ENCODE assay signal across 17 cellular contexts in the genomic region with DNA sequence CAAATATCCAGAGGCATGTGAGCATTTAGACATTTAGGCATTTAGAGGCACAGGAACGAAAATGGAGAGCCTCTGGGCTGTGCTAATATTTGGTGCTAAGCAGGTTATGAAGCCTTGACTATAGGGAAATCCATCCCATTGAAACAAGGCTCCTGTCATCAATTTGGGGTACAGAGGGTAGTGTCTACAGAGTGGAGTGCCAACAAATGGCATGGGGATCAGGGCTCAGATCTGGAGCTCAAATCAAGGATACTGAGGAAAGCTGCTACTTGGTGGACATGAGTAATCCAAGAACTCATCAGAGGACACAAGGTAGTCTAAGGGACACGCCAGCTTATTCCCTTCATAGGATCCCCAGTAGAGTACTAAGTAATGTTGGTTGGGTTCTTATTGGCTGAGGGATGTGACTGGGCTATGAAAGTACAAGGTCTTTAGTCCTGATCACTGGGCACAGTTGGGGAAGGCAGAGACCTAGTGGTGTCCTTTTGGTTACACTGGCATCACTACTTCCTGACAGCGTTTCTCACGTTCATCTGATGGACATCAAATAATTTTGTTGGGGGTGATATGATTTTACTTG. TPM values are rescaled to one million over a fixed set of nuclear protein-coding genes. Genes with fewer than 3 reads are reported as not detected.
DNase-seq lines count a peak whose midpoint lies in the region; ATAC-seq, FAIRE-seq and TF ChIP-seq lines count a peak whose summit lies in the region.
"Had no signal": no experiment of that assay in that cellular context is flagged by ENCODE, and none has a peak within 500 bp of the region (broad histone marks: within the 10 kb centered on the region; RNA-seq: fewer than 3 reads in every experiment).

No MANE protein-coding gene starts in this region.

- H3K9me3 Mint-ChIP-seq in activated CD4-positive, alpha-beta T cell treated with anti-CD3 and anti-CD28 coated beads, Interleukin-2, amount 10 ng/mL, durations not matched to agents 24 days and 14 days, result peaks cover 25% of the 10 kb centered on the region

- H2AFZ ChIP-seq in Karpas-422 (ENCODE audit: low read length) (no peak overlapping the region), GM12878 (ENCODE audit: control insufficient read depth, low read depth, low read length) (no peak overlapping the region), osteoblast (ENCODE audit: low read length) (no peak overlapping the region)

- WGBS in GM12878 (ENCODE audit: insufficient coverage, insufficient replicate concordance, low lambda C conversion rate, missing lambda C conversion rate), result 96% methylated on average over 4 of the region's 4 CpGs

- H3K9ac ChIP-seq in Karpas-422 (ENCODE audit: low read length), result no peak overlapping the region
- H3K9ac ChIP-seq in GM12878 (ENCODE audit: control insufficient read depth, insufficient read depth, low read length), result no peak overlapping the region

- H3K27me3 ChIP-seq in Karpas-422 (ENCODE audit: low read length), result no peaks in the 10 kb centered on the region
- peaks cover 0 to 3% of the 10 kb centered on the region in 2 experiments; a peak in 1 of 4 replicates for H3K27me3 ChIP-seq in GM12878 (replicated peaks in 1 of 2; ENCODE audit: control insufficient read depth in 2 of 2, insufficient read depth in 2 of 2, low read length in 1 of 2)
- H3K27me3 ChIP-seq in osteoblast (ENCODE audit: insufficient read depth, low read length), result no peaks in the 10 kb centered on the region
- H3K27me3 ChIP-seq: colonic mucosa, tibial nerve had no signal

- CTCF ChIA-PET in GM12878 (lab: Yijun Ruan, JAX), result interaction anchor here (1.0 to 3.5 kb wide), 3 partner anchors 831 to 850 kb away, joined by 4 to 14 read pairs (median 4); no protein-coding TSS in a partner anchor

- H3K4me2 ChIP-seq in Karpas-422 (ENCODE audit: low read depth, low read length, poor library complexity, severe bottlenecking) (peak overlapping the region; percentile 89), GM12878 (ENCODE audit: control insufficient read depth, insufficient read depth) (no peak overlapping the region), osteoblast (ENCODE audit: insufficient read depth, low read length) (peak overlapping the region; percentile 87)

- SMC1A ChIA-PET in GM12878 (lab: Charles Lee; ENCODE audit: uncharacterized antibody, unreplicated experiment), result interaction anchor here (0.6 to 2.6 kb wide), 2 partner anchors 11 to 111 kb away, joined by 3 to 13 read pairs; no protein-coding TSS in a partner anchor

- ATAC-seq in GM12878, result no peak
- ATAC-seq: lower lobe of right lung had no signal

- peaks cover 12% of the 10 kb centered on the region for H3K4me1 Mint-ChIP-seq in activated CD4-positive, alpha-beta T cell treated with anti-CD3 and anti-CD28 coated beads, Interleukin-2, amount 10 ng/mL, durations not matched to agents 24 days and 14 days

- H3K79me2 ChIP-seq in Karpas-422 (ENCODE audit: low read length) (peaks cover 39% of the 10 kb centered on the region), GM12878 (ENCODE audit: control insufficient read depth, insufficient read depth, low read length) (peaks cover 5% of the 10 kb centered on the region), osteoblast (ENCODE audit: insufficient read depth, low read length) (peaks cover 22% of the 10 kb centered on the region)

- peak overlapping the region; percentile 80 for H3K4me3 Mint-ChIP-seq in activated CD4-positive, alpha-beta T cell treated with anti-CD3 and anti-CD28 coated beads, Interleukin-2, amount 10 ng/mL, durations not matched to agents 24 days and 14 days

- no peak overlapping the region for H3K27ac ChIP-seq in Karpas-422 (ENCODE audit: low read length)
- no peak overlapping the region for H3K27ac ChIP-seq in GM12878 (ENCODE audit: control insufficient read depth, insufficient read depth)
- no peak overlapping the region for H3K27ac ChIP-seq in osteoblast (ENCODE audit: low read depth, low read length)
- H3K27ac ChIP-seq: colonic mucosa, lower lobe of right lung, tibial nerve had no signal

- no peak for TF ChIP-seq POLR2A in GM12878 (IDR thresholded peaks at IDR 0.05; ENCODE audit: low read depth, low read length)

- no peaks in the 10 kb centered on the region for H3K9me2 ChIP-seq in Karpas-422 (replicated peaks; ENCODE audit: insufficient read depth, low read length)

- TF ChIP-seq CTCF in GM12878 (IDR thresholded peaks at IDR 0.05 in 2 of 3, conservative IDR thresholded peaks at IDR 0.05 in 1 of 3; ENCODE audit: control insufficient read depth in 2 of 3, extremely low read depth in 1 of 3, insufficient read depth in 1 of 3, low read depth in 3 of 3, low read length in 3 of 3) (no peak), osteoblast (IDR thresholded peaks at IDR 0.05; ENCODE audit: extremely low read depth, low read depth, low read length) (no peak)

- H4K20me1 ChIP-seq in Karpas-422 (ENCODE audit: insufficient read depth, low read depth, low read length), result no peaks in the 10 kb centered on the region
- no peaks in the 10 kb centered on the region for H4K20me1 ChIP-seq in GM12878 (ENCODE audit: control insufficient read depth, insufficient read depth)
- no peaks in the 10 kb centered on the region for H4K20me1 ChIP-seq in osteoblast (ENCODE audit: insufficient read depth, low read length)

- H3K4me3 ChIP-seq in Karpas-422 (ENCODE audit: low read length), result no peak overlapping the region
- H3K4me3 ChIP-seq in GM12878, result 0 out of 2 replicates have a peak overlapping the region, but pooled peaks have one; percentile 72
- no peak overlapping the region for H3K4me3 ChIP-seq in osteoblast (ENCODE audit: insufficient read depth, low read length)

- in situ Hi-C loops in GM12878 (cut with MboI), result no loop called here

- H3K4me1 ChIP-seq in Karpas-422 (ENCODE audit: low read length) (peaks cover 20% of the 10 kb centered on the region), GM12878 (ENCODE audit: control insufficient read depth, insufficient read depth, low read length) (peaks cover 11% of the 10 kb centered on the region), osteoblast (ENCODE audit: insufficient read depth, low read length) (peaks cover 8% of the 10 kb centered on the region)
- H3K4me1 ChIP-seq: colonic mucosa had no signal

- no peak for TF ChIP-seq RAD21 in GM12878 (IDR thresholded peaks at IDR 0.05; ENCODE audit: insufficient read depth, low read depth, low read length)

- peak; percentile 58 for DNase-seq in activated CD4-positive, alpha-beta T cell treated with anti-CD3 and anti-CD28 coated beads, Interleukin-2, amount 10 ng/mL, durations not matched to agents 24 days and 14 days
- DNase-seq in activated CD4-positive, alpha-beta T cell treated with anti-CD3 and anti-CD28 coated beads for 4 hours, result no peak
- DNase-seq in Karpas-422, result no peak
- no peak for DNase-seq in GM12878 (ENCODE audit: low read depth, low spot score)
- DNase-seq in osteoblast (ENCODE audit: insufficient read length, low spot score, missing footprints), result no peak
- no peak for DNase-seq in GOT3 (lab: John Stamatoyannopoulos, UW)
- DNase-seq in DMS53 treated with DMSO at 0.1 percent for 48 hours (lab: John Stamatoyannopoulos, UW; ENCODE audit: unreplicated experiment), result no peak
- DNase-seq in NCI-H82 treated with DMSO at 0.1 percent for 48 hours (lab: John Stamatoyannopoulos, UW; ENCODE audit: unreplicated experiment), result no peak
- DNase-seq: activated CD4-positive, alpha-beta T cell treated with anti-CD3 and anti-CD28 coated beads, Interleukin-2, amount 50 U/mL, for 1 hour; colonic mucosa; lower lobe of right lung; NCI-H2171 treated with DMSO at 0.1 percent for 48 hours; occipital lobe had no signal

- no peak for TF ChIP-seq EP300 in GM12878 (IDR thresholded peaks at IDR 0.05; ENCODE audit: borderline replicate concordance in 1 of 2, control insufficient read depth in 1 of 2, low read depth in 2 of 2, low read length in 2 of 2)

- BruUV-seq in GM12878 (replicated peaks; lab: Mats Ljungman, UMichigan), result no TSS peak

- intact Hi-C loops in activated CD4-positive, alpha-beta T cell treated with anti-CD3 and anti-CD28 coated beads, Interleukin-2, amount 10 ng/mL, durations not matched to agents 24 days and 14 days (cut with micrococcal nuclease), result loop anchor here (5.0 kb wide), 1 partner anchor 195 kb away; no protein-coding TSS in a partner anchor
- intact Hi-C loops in GM12878 (cut with micrococcal nuclease; ENCODE audit: unreplicated experiment), result no loop called here

- POLR2A ChIA-PET in GM12878 (lab: Charles Lee), result interaction anchor here (0.7 kb wide), 1 partner anchor 21 kb away, joined by 4 read pairs; no protein-coding TSS in a partner anchor

- FAIRE-seq in GM12878 (lab: Jason Lieb, UNC), result no peak

- peak overlapping the region; percentile 30 for H3K27ac Mint-ChIP-seq in activated CD4-positive, alpha-beta T cell treated with anti-CD3 and anti-CD28 coated beads, Interleukin-2, amount 10 ng/mL, durations not matched to agents 24 days and 14 days

- H3K36me3 ChIP-seq in Karpas-422 (ENCODE audit: insufficient read depth, low read length) (peaks cover 13% of the 10 kb centered on the region), GM12878 (ENCODE audit: control insufficient read depth in 2 of 2, insufficient read depth in 2 of 2, low read length in 1 of 2) (peaks cover 0 to 7% of the 10 kb centered on the region in 2 experiments; a peak in 2 of 4 replicates), osteoblast (ENCODE audit: insufficient read depth, low read length) (peaks cover 11% of the 10 kb centered on the region)
- H3K36me3 ChIP-seq: colonic mucosa had no signal

- H3K9me3 ChIP-seq in Karpas-422 (ENCODE audit: low read length) (no peaks in the 10 kb centered on the region), GM12878 (replicated peaks; ENCODE audit: control insufficient read depth, insufficient read depth, low read length) (no peaks in the 10 kb centered on the region), osteoblast (ENCODE audit: low read depth, low read length) (no peaks in the 10 kb centered on the region)
- H3K9me3 ChIP-seq: colonic mucosa, lower lobe of right lung, tibial nerve had no signal

- RAD21 ChIA-PET in GM12878 (lab: Charles Lee; ENCODE audit: unreplicated experiment), result no interaction called here

- H3K36me3 Mint-ChIP-seq in activated CD4-positive, alpha-beta T cell treated with anti-CD3 and anti-CD28 coated beads, Interleukin-2, amount 10 ng/mL, durations not matched to agents 24 days and 14 days (ENCODE audit: low read depth), result peaks cover 26% of the 10 kb centered on the region

- peaks cover 24% of the 10 kb centered on the region for H3K27me3 Mint-ChIP-seq in activated CD4-positive, alpha-beta T cell treated with anti-CD3 and anti-CD28 coated beads, Interleukin-2, amount 10 ng/mL, durations not matched to agents 24 days and 14 days

RNA-seq across cellular contexts. Expression of gene KRT10, which starts 5.2 kb away (rescaled TPM):
- total RNA-seq in activated CD4-positive, alpha-beta T cell treated with anti-CD3 and anti-CD28 coated beads, Interleukin-2, amount 10 ng/mL, durations not matched to agents 24 days and 14 days, result 26.4 and 27.8 TPM in 2 replicates
- 14.9 and 21.6 TPM in 2 replicates for total RNA-seq in Karpas-422 (2014; rRNA removed; shearing (Covaris generic); ENCODE audit: low replicate concordance)
- 1.1 TPM in 1 of 2 replicates, not detected in the other for total RNA-seq in GM12878 (2013; cell fraction: nucleolus; rRNA removed)
- total RNA-seq in GM12878 (2014; rRNA removed), result 5.7 and 12.4 TPM in 2 replicates
- 10.8 and 11.1 TPM in 2 replicates for total RNA-seq in GM12878 (2014; rRNA removed; fragmentation: Illumina TruSeq; extraction: Trizol)
- 34.8 and 36.4 TPM in 2 replicates for total RNA-seq in GM12878 (2021)
- 3.7 TPM for polyA plus RNA-seq in GM12878 (2011; ENCODE audit: low read depth)
- 21.3 and 41.6 TPM in 2 replicates for polyA plus RNA-seq in GM12878 (2011; rRNA removed)
- 6.6 and 8.3 TPM in 2 replicates for polyA plus RNA-seq in GM12878 (2011; cell fraction: cytosol; rRNA removed)
- 4.2 and 5.9 TPM in 2 replicates for polyA plus RNA-seq in GM12878 (2011; cell fraction: nucleus; rRNA removed)
- polyA plus RNA-seq in GM12878 (2012), result 44.8 and 68.4 TPM in 2 replicates
- 11.1 and 14.4 TPM in 2 replicates for polyA plus RNA-seq in GM12878 (2014; fragmentation: Illumina TruSeq; extraction: Trizol)
- 10 to 100 TPM; 16.0 to 37.0 TPM for polyA plus RNA-seq in GM12878 (2014; fragmentation: Nextera tagmentation; extraction: Ambion mirVana)
- polyA plus RNA-seq in GM12878 (2014; rRNA removed), result 26.6 and 27.1 TPM in 2 replicates
- 10 to 100 TPM; 78.7 to 98.5 TPM for polyA plus RNA-seq in GM12878 (2016; fragmentation: Nextera tagmentation; extraction: Ambion mirVana)
- polyA minus RNA-seq in GM12878 (2011; rRNA and poly(A)+ RNA removed), result 0.77 and 1.8 TPM in 2 replicates
- polyA minus RNA-seq in GM12878 (2011; cell fraction: cytosol; rRNA and poly(A)+ RNA removed), result 1.1 and 1.5 TPM in 2 replicates
- 0.97 and 1.2 TPM in 2 replicates for polyA minus RNA-seq in GM12878 (2011; cell fraction: nucleus; rRNA and poly(A)+ RNA removed)
- 2.2 and 2.4 TPM in 2 replicates for total RNA-seq in osteoblast

RNA-seq across cellular contexts. Expression of gene KRT28, which starts 17.4 kb away (rescaled TPM):
- total RNA-seq in activated CD4-positive, alpha-beta T cell treated with anti-CD3 and anti-CD28 coated beads, Interleukin-2, amount 10 ng/mL, durations not matched to agents 24 days and 14 days, result not detected in 2 replicates
- total RNA-seq in Karpas-422 (2014; rRNA removed; shearing (Covaris generic); ENCODE audit: low replicate concordance), result not detected in 2 replicates
- total RNA-seq in GM12878 (2013; cell fraction: nucleolus; rRNA removed), result not detected in 2 replicates
- total RNA-seq in GM12878 (2014; rRNA removed) (not detected in 2 replicates), GM12878 (2014; rRNA removed; fragmentation: Illumina TruSeq; extraction: Trizol) (not detected in 2 replicates), GM12878 (2021) (not detected in 2 replicates), osteoblast (not detected in 2 replicates)
- not detected for polyA plus RNA-seq in GM12878 (2011; ENCODE audit: low read depth)
- polyA plus RNA-seq in GM12878 (2011; rRNA removed) (not detected in 2 replicates), GM12878 (2014; fragmentation: Illumina TruSeq; extraction: Trizol) (not detected in 2 replicates), GM12878 (2014; fragmentation: Nextera tagmentation; extraction: Ambion mirVana) (not detected), GM12878 (2014; rRNA removed) (not detected in 2 replicates), GM12878 (2016; fragmentation: Nextera tagmentation; extraction: Ambion mirVana) (not detected)
- polyA plus RNA-seq in GM12878 (2011; cell fraction: cytosol; rRNA removed), result not detected in 2 replicates
- polyA plus RNA-seq in GM12878 (2011; cell fraction: nucleus; rRNA removed), result not detected in 2 replicates
- polyA plus RNA-seq in GM12878 (2012), result not detected in 2 replicates
- polyA minus RNA-seq in GM12878 (2011; rRNA and poly(A)+ RNA removed), result not detected in 2 replicates
- polyA minus RNA-seq in GM12878 (2011; cell fraction: cytosol; rRNA and poly(A)+ RNA removed), result not detected in 2 replicates
- polyA minus RNA-seq in GM12878 (2011; cell fraction: nucleus; rRNA and poly(A)+ RNA removed), result not detected in 2 replicates
- total RNA-seq: A673, colonic mucosa, HT-29, lower lobe of right lung, occipital lobe, tibial nerve had no signal
- polyA plus RNA-seq: adipose tissue had no signal

RNA-seq across cellular contexts. Expression of gene KRT27, which starts 34.8 kb away (rescaled TPM):
- total RNA-seq in activated CD4-positive, alpha-beta T cell treated with anti-CD3 and anti-CD28 coated beads, Interleukin-2, amount 10 ng/mL, durations not matched to agents 24 days and 14 days, result not detected in 2 replicates
- not detected in 2 replicates for total RNA-seq in Karpas-422 (2014; rRNA removed; shearing (Covaris generic); ENCODE audit: low replicate concordance)
- total RNA-seq in GM12878 (2013; cell fraction: nucleolus; rRNA removed), result not detected in 2 replicates
- total RNA-seq in GM12878 (2014; rRNA removed), result not detected in 2 replicates
- total RNA-seq in GM12878 (2014; rRNA removed; fragmentation: Illumina TruSeq; extraction: Trizol), result not detected in 2 replicates
- total RNA-seq in GM12878 (2021), result not detected in 2 replicates
- not detected for polyA plus RNA-seq in GM12878 (2011; ENCODE audit: low read depth)
- 0.20 TPM in 1 of 2 replicates, not detected in the other for polyA plus RNA-seq in GM12878 (2011; rRNA removed)
- polyA plus RNA-seq in GM12878 (2011; cell fraction: cytosol; rRNA removed), result not detected in 2 replicates
- polyA plus RNA-seq in GM12878 (2011; cell fraction: nucleus; rRNA removed), result 0.13 TPM in 1 of 2 replicates, not detected in the other
- not detected in 2 replicates for polyA plus RNA-seq in GM12878 (2012)
- polyA plus RNA-seq in GM12878 (2014; fragmentation: Illumina TruSeq; extraction: Trizol), result not detected in 2 replicates
- polyA plus RNA-seq in GM12878 (2014; fragmentation: Nextera tagmentation; extraction: Ambion mirVana), result not detected
- polyA plus RNA-seq in GM12878 (2014; rRNA removed), result not detected in 2 replicates
- polyA plus RNA-seq in GM12878 (2016; fragmentation: Nextera tagmentation; extraction: Ambion mirVana), result not detected
- polyA minus RNA-seq in GM12878 (2011; rRNA and poly(A)+ RNA removed), result not detected in 2 replicates
- polyA minus RNA-seq in GM12878 (2011; cell fraction: cytosol; rRNA and poly(A)+ RNA removed), result not detected in 2 replicates
- polyA minus RNA-seq in GM12878 (2011; cell fraction: nucleus; rRNA and poly(A)+ RNA removed), result not detected in 2 replicates
- total RNA-seq in osteoblast, result not detected in 2 replicates
- total RNA-seq: A673, colonic mucosa, HT-29, lower lobe of right lung, occipital lobe, tibial nerve had no signal

RNA-seq across cellular contexts. Expression of gene KRT26, which starts 45.2 kb away (rescaled TPM):
- total RNA-seq in activated CD4-positive, alpha-beta T cell treated with anti-CD3 and anti-CD28 coated beads, Interleukin-2, amount 10 ng/mL, durations not matched to agents 24 days and 14 days, result not detected in 2 replicates
- total RNA-seq in Karpas-422 (2014; rRNA removed; shearing (Covaris generic); ENCODE audit: low replicate concordance), result not detected in 2 replicates
- total RNA-seq in GM12878 (2013; cell fraction: nucleolus; rRNA removed), result not detected in 2 replicates
- not detected in 2 replicates for total RNA-seq in GM12878 (2014; rRNA removed)
- not detected in 2 replicates for total RNA-seq in GM12878 (2014; rRNA removed; fragmentation: Illumina TruSeq; extraction: Trizol)
- total RNA-seq in GM12878 (2021), result not detected in 2 replicates
- not detected for polyA plus RNA-seq in GM12878 (2011; ENCODE audit: low read depth)
- not detected in 2 replicates for polyA plus RNA-seq in GM12878 (2011; rRNA removed)
- not detected in 2 replicates for polyA plus RNA-seq in GM12878 (2011; cell fraction: cytosol; rRNA removed)
- not detected in 2 replicates for polyA plus RNA-seq in GM12878 (2011; cell fraction: nucleus; rRNA removed)
- polyA plus RNA-seq in GM12878 (2012), result not detected in 2 replicates
- polyA plus RNA-seq in GM12878 (2014; fragmentation: Illumina TruSeq; extraction: Trizol), result not detected in 2 replicates
- not detected for polyA plus RNA-seq in GM12878 (2014; fragmentation: Nextera tagmentation; extraction: Ambion mirVana)
- polyA plus RNA-seq in GM12878 (2014; rRNA removed), result not detected in 2 replicates
- not detected for polyA plus RNA-seq in GM12878 (2016; fragmentation: Nextera tagmentation; extraction: Ambion mirVana)
- polyA minus RNA-seq in GM12878 (2011; rRNA and poly(A)+ RNA removed), result not detected in 2 replicates
- not detected in 2 replicates for polyA minus RNA-seq in GM12878 (2011; cell fraction: cytosol; rRNA and poly(A)+ RNA removed)
- not detected in 2 replicates for polyA minus RNA-seq in GM12878 (2011; cell fraction: nucleus; rRNA and poly(A)+ RNA removed)
- total RNA-seq in osteoblast, result not detected in 2 replicates
- total RNA-seq: A673, colonic mucosa, HT-29, lower lobe of right lung, occipital lobe, tibial nerve had no signal
- polyA plus RNA-seq: adipose tissue had no signal

RNA-seq across cellular contexts. Expression of gene KRT12, which starts 49.8 kb away (rescaled TPM):
- not detected in 2 replicates for total RNA-seq in activated CD4-positive, alpha-beta T cell treated with anti-CD3 and anti-CD28 coated beads, Interleukin-2, amount 10 ng/mL, durations not matched to agents 24 days and 14 days
- total RNA-seq in Karpas-422 (2014; rRNA removed; shearing (Covaris generic); ENCODE audit: low replicate concordance), result not detected in 2 replicates
- total RNA-seq in GM12878 (2013; cell fraction: nucleolus; rRNA removed), result not detected in 2 replicates
- total RNA-seq in GM12878 (2014; rRNA removed) (not detected in 2 replicates), GM12878 (2014; rRNA removed; fragmentation: Illumina TruSeq; extraction: Trizol) (not detected in 2 replicates), GM12878 (2021) (not detected in 2 replicates), osteoblast (not detected in 2 replicates)
- polyA plus RNA-seq in GM12878 (2011; ENCODE audit: low read depth), result not detected
- polyA plus RNA-seq in GM12878 (2011; rRNA removed) (not detected in 2 replicates), GM12878 (2014; fragmentation: Illumina TruSeq; extraction: Trizol) (not detected in 2 replicates), GM12878 (2014; fragmentation: Nextera tagmentation; extraction: Ambion mirVana) (not detected), GM12878 (2014; rRNA removed) (not detected in 2 replicates), GM12878 (2016; fragmentation: Nextera tagmentation; extraction: Ambion mirVana) (not detected)
- not detected in 2 replicates for polyA plus RNA-seq in GM12878 (2011; cell fraction: cytosol; rRNA removed)
- polyA plus RNA-seq in GM12878 (2011; cell fraction: nucleus; rRNA removed), result not detected in 2 replicates
- polyA plus RNA-seq in GM12878 (2012), result not detected in 2 replicates
- polyA minus RNA-seq in GM12878 (2011; rRNA and poly(A)+ RNA removed), result not detected in 2 replicates
- polyA minus RNA-seq in GM12878 (2011; cell fraction: cytosol; rRNA and poly(A)+ RNA removed), result not detected in 2 replicates
- polyA minus RNA-seq in GM12878 (2011; cell fraction: nucleus; rRNA and poly(A)+ RNA removed), result not detected in 2 replicates
- total RNA-seq: A673, lower lobe of right lung, occipital lobe, tibial nerve had no signal
- polyA plus RNA-seq: adipose tissue had no signal
